Comparison of ENCODE assay signal across 16 cellular contexts in genomic region chr15:71288348-71288955, GRCh38.
"Had no signal": no experiment of that assay in that cellular context is flagged by ENCODE, and none has a peak within 500 bp of the region (broad histone marks: within the 10 kb centered on the region; RNA-seq: fewer than 3 reads in every experiment).

No MANE protein-coding gene starts in this region.

- H3K27ac ChIP-seq: esophagus squamous epithelium, ovary, upper lobe of right lung had no signal

- H3K9me3 ChIP-seq: esophagus squamous epithelium, ovary, upper lobe of right lung had no signal

- FAIRE-seq: kidney had no signal

- H3K4me1 ChIP-seq: esophagus squamous epithelium, upper lobe of right lung had no signal

- ATAC-seq: left ventricle myocardium superior; stimulated activated naive CD8-positive, alpha-beta T cell treated with anti-CD3 and anti-CD28 coated beads, Interleukin-15, Interleukin-2, amounts not matched to agents 100 U/mL and 50 U/mL, for 24 hours; T-helper 17 cell; upper lobe of right lung; WTC11 had no signal

- DNase-seq: activated CD4-positive, alpha-beta T cell treated with anti-CD3 and anti-CD28 coated beads for 48 hours; activated CD8-positive, alpha-beta memory T cell treated with anti-CD3 and anti-CD28 coated beads for 24 hours; activated naive CD4-positive, alpha-beta T cell treated with Interleukin-2 at 50 U/mL for 16 hours; cerebellar nuclear complex; esophagus squamous epithelium; foreskin melanocyte; heart left ventricle; kidney; left ventricle myocardium superior; ovary; stimulated activated CD4-positive, alpha-beta T cell treated with anti-CD3 and anti-CD28 coated beads, Interleukin-4, amount 100 ng/mL, for 1 hour; stimulated activated CD8-positive, alpha-beta memory T cell treated with anti-CD3 and anti-CD28 coated beads, Interleukin-4, amount 100 ng/mL, for 48 hours; stimulated activated naive CD8-positive, alpha-beta T cell treated with anti-CD3 and anti-CD28 coated beads, Interleukin-15, Interleukin-2, amounts not matched to agents 100 U/mL and 50 U/mL, for 24 hours; T-helper 17 cell; upper lobe of right lung had no signal

- H3K27me3 ChIP-seq: esophagus squamous epithelium, heart left ventricle, ovary, upper lobe of right lung had no signal

- H3K36me3 ChIP-seq: esophagus squamous epithelium, heart left ventricle, ovary, upper lobe of right lung had no signal

- H3K4me3 ChIP-seq: esophagus squamous epithelium, heart left ventricle, ovary, upper lobe of right lung had no signal
